ENCODE assay signal across 15 cellular contexts in the genomic region with DNA sequence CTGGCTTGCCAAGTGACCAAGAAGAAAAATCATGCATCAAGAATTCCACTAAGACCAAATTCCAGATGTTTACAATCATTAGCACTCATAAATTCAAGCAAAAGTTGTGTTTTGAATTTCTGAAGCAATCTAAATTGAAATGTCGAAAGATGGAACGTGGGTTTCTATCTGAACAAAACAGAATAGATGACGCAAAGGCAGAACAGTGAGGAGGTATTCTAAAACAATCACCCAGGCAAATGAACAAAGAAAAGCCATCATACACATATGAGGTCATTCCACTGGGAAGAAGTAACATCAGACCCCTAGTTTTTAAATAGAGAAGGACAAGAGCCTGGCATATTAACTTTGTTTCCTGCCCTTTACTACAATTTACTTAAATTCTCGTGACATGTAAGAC. TPM values are rescaled to one million over a fixed set of nuclear protein-coding genes. Genes with fewer than 3 reads are reported as not detected.
DNase-seq lines count a peak whose midpoint lies in the region; ATAC-seq, FAIRE-seq and TF ChIP-seq lines count a peak whose summit lies in the region.
"Had no signal": no experiment of that assay in that cellular context is flagged by ENCODE, and none has a peak within 500 bp of the region (broad histone marks: within the 10 kb centered on the region; RNA-seq: fewer than 3 reads in every experiment).

No MANE protein-coding gene starts in this region.

- peak overlapping the region; percentile 69 for H3K27ac ChIP-seq in GM23248
- peak overlapping the region; percentile 99 for H3K27ac ChIP-seq in RWPE2 (ENCODE audit: poor library complexity, severe bottlenecking)
- H3K27ac ChIP-seq in esophagus squamous epithelium = peak overlapping the region; percentile 68 to 86 (median 80)
- peak overlapping the region; percentile 67 for H3K27ac ChIP-seq in psoas muscle

- no peaks in the 10 kb centered on the region for H3K79me2 ChIP-seq in GM23248 (ENCODE audit: insufficient read depth)

- no peak for TF ChIP-seq POLR2A in esophagus squamous epithelium (IDR thresholded peaks at IDR 0.05)

- peak overlapping the region; percentile 5; the same call in 1 of the 2 replicates for H3K9ac ChIP-seq in GM23248

- H4K20me1 ChIP-seq in GM23248 (ENCODE audit: insufficient read depth) = no peaks in the 10 kb centered on the region

- no peaks in the 10 kb centered on the region for H3K36me3 ChIP-seq in GM23248 (ENCODE audit: low read depth)
- no peaks in the 10 kb centered on the region for H3K36me3 ChIP-seq in RWPE2 (ENCODE audit: low read depth)
- H3K36me3 ChIP-seq in esophagus squamous epithelium = no peaks in the 10 kb centered on the region
- H3K36me3 ChIP-seq in psoas muscle (ENCODE audit: insufficient read depth in 1 of 2, low read depth in 1 of 2) = no peaks in the 10 kb centered on the region

- peaks cover 8% of the 10 kb centered on the region; the same call in 1 of the 2 replicates for H3F3A ChIP-seq in GM23248 (ENCODE audit: insufficient read depth)

- intact Hi-C loops in esophagus squamous epithelium (cut with DNase I) = no loop called here
- intact Hi-C loops in psoas muscle (cut with DNase I) = no loop called here

- H3K4me3 ChIP-seq in GM23248 (no peak overlapping the region), RWPE2 (ENCODE audit: severe bottlenecking) (no peak overlapping the region), esophagus squamous epithelium (no peak overlapping the region), psoas muscle (no peak overlapping the region)

- no peaks in the 10 kb centered on the region for H3K27me3 ChIP-seq in GM23248 (replicated peaks; ENCODE audit: insufficient read depth)
- no peaks in the 10 kb centered on the region for H3K27me3 ChIP-seq in RWPE2 (ENCODE audit: insufficient read depth, poor library complexity, severe bottlenecking)
- no peaks in the 10 kb centered on the region for H3K27me3 ChIP-seq in esophagus squamous epithelium
- no peaks in the 10 kb centered on the region for H3K27me3 ChIP-seq in psoas muscle (ENCODE audit: insufficient read depth in 3 of 3, low read length in 2 of 3)

- no peak for FAIRE-seq in D721Med (lab: Jason Lieb, UNC)
- FAIRE-seq: GM18507 had no signal

- TF ChIP-seq CTCF in RWPE2 (IDR thresholded peaks at IDR 0.05; ENCODE audit: poor library complexity, severe bottlenecking) (no peak), esophagus squamous epithelium (IDR thresholded peaks at IDR 0.05) (no peak), psoas muscle (IDR thresholded peaks at IDR 0.05) (no peak), D721Med (IDR thresholded peaks at IDR 0.05; ENCODE audit: insufficient read depth, missing control alignments) (no peak)

- H3K4me2 ChIP-seq in GM23248 (ENCODE audit: unreplicated experiment) = peak overlapping the region; percentile 67

- H2AFZ ChIP-seq in GM23248 = peak overlapping the region; percentile 4; the same call in 1 of the 2 replicates

- no peaks in the 10 kb centered on the region for H3K9me2 ChIP-seq in GM23248 (ENCODE audit: insufficient read depth)

- no peaks in the 10 kb centered on the region for H3K9me3 ChIP-seq in GM23248 (ENCODE audit: low read depth)
- H3K9me3 ChIP-seq in RWPE2 (ENCODE audit: severe bottlenecking) = no peaks in the 10 kb centered on the region
- no peaks in the 10 kb centered on the region for H3K9me3 ChIP-seq in esophagus squamous epithelium
- H3K9me3 ChIP-seq in psoas muscle = no peaks in the 10 kb centered on the region

- H3K4me1 ChIP-seq in GM23248 (ENCODE audit: insufficient read depth) (peaks cover 13% of the 10 kb centered on the region), RWPE2 (ENCODE audit: insufficient read depth, poor library complexity, severe bottlenecking) (peaks cover 33% of the 10 kb centered on the region), esophagus squamous epithelium (peaks cover 6 to 27% (median 21%) of the 10 kb centered on the region in 3 donors), psoas muscle (peaks cover 7% of the 10 kb centered on the region)

- DNase-seq in GM23248 (peak; percentile 53), RWPE2 (ENCODE audit: low spot score) (no peak), esophagus squamous epithelium (lab: John Stamatoyannopoulos, UW) (no peak), psoas muscle (no peak), DMS 273 treated with DMSO at 0.1 percent for 48 hours (lab: John Stamatoyannopoulos, UW) (no peak), NCI-H345 (lab: John Stamatoyannopoulos, UW) (no peak), D721Med (ENCODE audit: insufficient read length, low spot score) (no peak)
- DNase-seq: activated gamma-delta T cell; NCI-H1930; NCI-H69; Right ventricle myocardium superior; stimulated activated naive CD4-positive, alpha-beta T cell had no signal

- ATAC-seq in RWPE2 (ENCODE audit: low read depth) (0 out of 3 replicates have a peak, but pooled peaks have one; percentile 1), psoas muscle (peak in 2 of 4 donors; percentile 10 to 26), HG03571 (IDR thresholded peaks at IDR 0.05; ENCODE audit: unreplicated experiment) (no peak)
- ATAC-seq: sciatic nerve had no signal

- in situ Hi-C loops in GM23248 (cut with MboI) = no loop called here

- WGBS in GM23248 (ENCODE audit: low coverage in 1 of 2, low lambda C conversion rate in 2 of 2, missing lambda C conversion rate in 2 of 2), 2 experiments = 22 to 23% methylated on average over 4 of the region's 4 CpGs
- WGBS in esophagus squamous epithelium, 2 donors = 77 to 81% methylated on average over 4 of the region's 4 CpGs
- WGBS in psoas muscle, 3 donors = 93 to 97% (median 95%) methylated on average over 4 of the region's 4 CpGs

RNA-seq across cellular contexts. Expression of gene MCF2L2, which starts 58.0 kb away (rescaled TPM):
- not detected in 2 replicates for total RNA-seq in GM23248 (2014; rRNA removed; shearing (Covaris generic))
- polyA plus RNA-seq in GM23248 (2016; fragmentation: Nextera tagmentation; extraction: Ambion mirVana) = 0.03 TPM in 1 of 2 replicates, not detected in the other
- 1 to 10 TPM in 3 of 4 donors, under 1 TPM in 1; 0.61 to 2.9 (median 1.3) TPM for total RNA-seq in esophagus squamous epithelium
- total RNA-seq in psoas muscle = under 1 TPM; 0.39 to 0.79 (median 0.57) TPM
- 1 to 10 TPM in 1 of 3 donors, under 1 TPM in 2; 0.17 to 2.7 (median 0.38) TPM for polyA plus RNA-seq in psoas muscle
